Comparison of ENCODE assay signal across 8 cellular contexts in the genomic region with DNA sequence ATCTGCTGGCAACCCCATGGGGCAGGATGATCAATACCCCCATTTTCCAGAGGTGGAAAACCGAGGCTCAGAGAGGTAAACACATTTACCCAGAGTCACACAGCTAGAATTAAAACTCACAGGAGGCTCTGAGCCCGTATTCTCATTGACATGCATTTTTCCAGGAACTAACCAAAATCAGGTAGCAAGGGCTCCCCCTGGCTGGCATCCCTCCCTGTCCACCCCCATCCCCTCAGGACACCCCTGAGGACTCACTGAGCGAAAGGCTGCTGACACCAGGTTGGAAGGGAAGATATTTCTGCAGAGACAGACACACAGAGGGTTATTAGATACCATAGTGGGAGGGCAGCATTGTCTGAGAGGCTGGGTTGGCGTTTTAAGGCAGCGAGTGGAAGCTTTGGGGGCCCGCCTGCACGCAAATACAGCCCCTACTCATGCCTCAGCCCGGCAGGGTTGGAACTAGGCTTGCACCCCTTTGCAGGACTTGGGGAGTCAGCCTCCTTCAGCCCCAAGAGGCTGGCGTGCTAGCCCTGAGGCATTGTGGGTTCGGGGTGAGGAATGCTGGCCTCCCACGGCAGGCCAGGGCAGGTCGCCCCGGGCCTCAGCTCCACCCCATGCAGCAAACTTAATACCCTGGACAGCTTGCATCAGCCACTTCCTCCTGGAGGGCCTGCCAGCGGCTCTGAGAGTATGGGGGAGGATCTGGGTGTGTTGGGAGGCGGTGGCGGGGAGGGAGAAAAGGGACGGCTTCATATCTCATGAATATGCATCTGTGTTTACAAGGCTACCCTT. TPM values are rescaled to one million over a fixed set of nuclear protein-coding genes. Genes with fewer than 3 reads are reported as not detected.
DNase-seq lines count a peak whose midpoint lies in the region; TF ChIP-seq lines count a peak whose summit lies in the region.

No MANE protein-coding gene starts in this region.

- H3K4me3 ChIP-seq in cardiac muscle cell = no peak overlapping the region
- peak overlapping the region; percentile 13 for H3K4me3 ChIP-seq in retinal pigment epithelial cell (ENCODE audit: low read length)

- H3K27me3 ChIP-seq in cardiac muscle cell = no peaks in the 10 kb centered on the region

- H3K9me3 ChIP-seq in cardiac muscle cell (ENCODE audit: low read depth) = no peaks in the 10 kb centered on the region

- peak; percentile 38 for TF ChIP-seq CTCF in cardiac muscle cell (IDR thresholded peaks at IDR 0.05; ENCODE audit: low read depth, low read length)
- peak; percentile 51 for TF ChIP-seq CTCF in retinal pigment epithelial cell (conservative IDR thresholded peaks at IDR 0.05; ENCODE audit: low read depth, low read length)

- H3K4me1 ChIP-seq in cardiac muscle cell (ENCODE audit: low read depth) = peaks cover 9% of the 10 kb centered on the region

- DNase-seq in NCI-H1436 treated with DMSO at 0.1 percent for 48 hours (lab: John Stamatoyannopoulos, UW) (peak; percentile 13), NCI-H1436 (lab: John Stamatoyannopoulos, UW) (no peak), HS-5 (ENCODE audit: low read depth) (peak; percentile 80), RPMI7951 (ENCODE audit: low read depth) (peak; percentile 95), cardiac muscle cell (ENCODE audit: low read depth in 1 of 2, low spot score in 1 of 2) (peak; percentile 40 to 95), retinal pigment epithelial cell (ENCODE audit: low read depth) (no peak), midbrain (lab: John Stamatoyannopoulos, UW) (no peak)
- DNase-seq in activated gamma-delta T cell treated with anti-CD3 and anti-CD28 coated beads, Interleukin-2, amount 50 U/mL, for 16 hours (ENCODE audit: low read depth) = peak; percentile 56

- H3K27ac ChIP-seq in cardiac muscle cell = peak overlapping the region; percentile 1

- H3K36me3 ChIP-seq in cardiac muscle cell = peaks cover 2% of the 10 kb centered on the region

RNA-seq across cellular contexts. Expression of gene SLC1A5, which starts 3.9 kb away (rescaled TPM):
- 117 and 127 TPM in 2 replicates for total RNA-seq in RPMI7951 (2014; rRNA removed; shearing (Covaris generic))
- total RNA-seq in cardiac muscle cell = 37.9 and 63.6 TPM in 2 replicates
- 43.0 and 64.9 TPM in 2 replicates for polyA plus RNA-seq in cardiac muscle cell

RNA-seq across cellular contexts. Expression of gene STRN4, which starts 38.2 kb away (rescaled TPM):
- 33.6 and 42.8 TPM in 2 replicates for total RNA-seq in RPMI7951 (2014; rRNA removed; shearing (Covaris generic))
- 115 and 144 TPM in 2 replicates for total RNA-seq in cardiac muscle cell
- 98.4 and 110 TPM in 2 replicates for polyA plus RNA-seq in cardiac muscle cell

RNA-seq across cellular contexts. Expression of gene FKRP, which starts 38.6 kb away (rescaled TPM):
- 5.4 and 9.2 TPM in 2 replicates for total RNA-seq in RPMI7951 (2014; rRNA removed; shearing (Covaris generic))
- 39.1 and 50.3 TPM in 2 replicates for total RNA-seq in cardiac muscle cell
- 20.4 and 25.3 TPM in 2 replicates for polyA plus RNA-seq in cardiac muscle cell

Comparison
In these comparisons a context has a peak if more than half of its experiments do, and no peak if none do; other contexts are left out.
1. DNase-seq: peak in NCI-H1436 treated with DMSO at 0.1 percent for 48 hours (single experiment), HS-5 (single experiment), RPMI7951 (single experiment), activated gamma-delta T cell treated with anti-CD3 and anti-CD28 coated beads, Interleukin-2, amount 50 U/mL, for 16 hours (single experiment) and cardiac muscle cell (2 of 2); none in NCI-H1436 (single experiment), retinal pigment epithelial cell (single experiment) and midbrain (single experiment).